32 cellular contexts compared by ENCODE assay signal in the genomic region with DNA sequence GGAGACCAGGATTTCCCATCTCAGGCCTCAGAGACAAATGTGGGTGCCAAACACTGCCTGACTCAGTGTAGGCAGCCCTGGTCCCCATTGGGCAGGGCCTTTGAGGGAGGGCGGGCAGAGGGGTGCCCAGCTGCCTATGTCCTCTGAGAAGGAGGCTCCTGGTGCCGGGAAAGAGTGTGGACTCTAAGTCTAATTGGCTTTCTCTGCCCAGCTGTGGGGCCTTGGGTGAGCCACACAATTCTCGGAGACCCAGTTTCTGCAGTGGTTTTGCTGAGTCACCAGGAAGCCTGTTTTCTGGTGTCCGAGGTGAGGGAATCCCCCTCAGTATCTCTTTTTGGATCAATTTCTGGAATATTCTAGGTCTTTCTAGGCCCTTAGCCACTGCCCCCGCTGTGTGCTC. TPM values are rescaled to one million over a fixed set of nuclear protein-coding genes. Genes with fewer than 3 reads are reported as not detected.
A peak's percentile ranks its signal among the peaks of the same experiment; 100 is the strongest.
DNase-seq lines count a peak whose midpoint lies in the region; ATAC-seq, FAIRE-seq and TF ChIP-seq lines count a peak whose summit lies in the region.
"Had no signal": no experiment of that assay in that cellular context is flagged by ENCODE, and none has a peak within 500 bp of the region (broad histone marks: within the 10 kb centered on the region; RNA-seq: fewer than 3 reads in every experiment).

No MANE protein-coding gene starts in this region.

- no peaks in the 10 kb centered on the region for H4K20me1 ChIP-seq in astrocyte (ENCODE audit: insufficient read depth, low read length)

- no peaks in the 10 kb centered on the region for H3K36me3 ChIP-seq in astrocyte (ENCODE audit: insufficient read depth, low read length)
- H3K36me3 ChIP-seq in Peyer's patch: no peaks in the 10 kb centered on the region
- H3K36me3 ChIP-seq: pancreas, sigmoid colon, WERI-Rb-1 had no signal

- ATAC-seq in HG02642 (IDR thresholded peaks at IDR 0.05; ENCODE audit: poor library complexity, unreplicated experiment): no peak
- ATAC-seq: activated T-helper 17 cell treated with anti-CD3 and anti-CD28 coated beads, Interleukin-2, amount 50 U/mL, for 72 hours; natural killer cell; pancreas had no signal

- peaks cover 16% of the 10 kb centered on the region for H3K27me3 Mint-ChIP-seq in HFFc6 (ENCODE audit: insufficient read depth)
- peaks cover 32% of the 10 kb centered on the region for H3K27me3 Mint-ChIP-seq in astrocyte (ENCODE audit: low read depth, unreplicated experiment)
- H3K27me3 Mint-ChIP-seq: activated naive CD8-positive, alpha-beta T cell treated with anti-CD3 and anti-CD28 coated beads, Interleukin-2, amount 10 ng/mL, durations not matched to agents 7 days and 5 days had no signal

- TF ChIP-seq CTCF in HFFc6 (IDR thresholded peaks at IDR 0.05) (no peak), astrocyte (IDR thresholded peaks at IDR 0.05; ENCODE audit: insufficient read depth, low read depth, low read length) (no peak), Peyer's patch (IDR thresholded peaks at IDR 0.05) (no peak)

- H3K27ac Mint-ChIP-seq in HFFc6: no peak overlapping the region
- H3K27ac Mint-ChIP-seq in astrocyte (ENCODE audit: unreplicated experiment): peak overlapping the region; percentile 77
- H3K27ac Mint-ChIP-seq: activated naive CD8-positive, alpha-beta T cell treated with anti-CD3 and anti-CD28 coated beads, Interleukin-2, amount 10 ng/mL, durations not matched to agents 7 days and 5 days; activated T-helper 17 cell treated with anti-CD3 and anti-CD28 coated beads, Interleukin-2, amount 50 U/mL, for 72 hours; CD4-positive, alpha-beta T cell; endodermal cell; IgD-negative memory B cell; natural killer cell had no signal

- no peaks in the 10 kb centered on the region for H3K4me1 ChIP-seq in astrocyte (ENCODE audit: insufficient read depth, low read length)
- no peaks in the 10 kb centered on the region for H3K4me1 ChIP-seq in Peyer's patch
- H3K4me1 ChIP-seq: pancreas, sigmoid colon had no signal

- H3K4me3 ChIP-seq in astrocyte (ENCODE audit: insufficient read depth, low read depth, low read length) (no peak overlapping the region), Peyer's patch (no peak overlapping the region)
- H3K4me3 ChIP-seq: coronary artery, pancreas, sigmoid colon, SK-N-MC had no signal

- H3K9me3 Mint-ChIP-seq in HFFc6 (no peaks in the 10 kb centered on the region), astrocyte (ENCODE audit: unreplicated experiment) (peaks cover 2% of the 10 kb centered on the region)
- H3K9me3 Mint-ChIP-seq: activated naive CD8-positive, alpha-beta T cell treated with anti-CD3 and anti-CD28 coated beads, Interleukin-2, amount 10 ng/mL, durations not matched to agents 7 days and 5 days; activated T-helper 17 cell treated with anti-CD3 and anti-CD28 coated beads, Interleukin-2, amount 50 U/mL, for 72 hours; CD4-positive, alpha-beta T cell; endodermal cell; IgD-negative memory B cell; natural killer cell had no signal

- H2AFZ ChIP-seq in astrocyte (ENCODE audit: low read depth, low read length): no peak overlapping the region

- H3K79me2 ChIP-seq in astrocyte (ENCODE audit: insufficient read depth, low read length): no peaks in the 10 kb centered on the region

- H3K36me3 Mint-ChIP-seq in HFFc6 (ENCODE audit: low read depth): no peaks in the 10 kb centered on the region
- H3K36me3 Mint-ChIP-seq in astrocyte (ENCODE audit: low read depth, unreplicated experiment): no peaks in the 10 kb centered on the region
- H3K36me3 Mint-ChIP-seq: activated naive CD8-positive, alpha-beta T cell treated with anti-CD3 and anti-CD28 coated beads, Interleukin-2, amount 10 ng/mL, durations not matched to agents 7 days and 5 days; natural killer cell had no signal

- H3K4me3 Mint-ChIP-seq in HFFc6: no peak overlapping the region
- no peak overlapping the region for H3K4me3 Mint-ChIP-seq in astrocyte (ENCODE audit: unreplicated experiment)
- H3K4me3 Mint-ChIP-seq: activated naive CD8-positive, alpha-beta T cell treated with anti-CD3 and anti-CD28 coated beads, Interleukin-2, amount 10 ng/mL, durations not matched to agents 7 days and 5 days; activated T-helper 17 cell treated with anti-CD3 and anti-CD28 coated beads, Interleukin-2, amount 50 U/mL, for 72 hours; CD4-positive, alpha-beta T cell; endodermal cell; IgD-negative memory B cell; natural killer cell had no signal

- H3K27me3 ChIP-seq in astrocyte (ENCODE audit: insufficient read depth, low read length) (peaks cover 5% of the 10 kb centered on the region), Peyer's patch (no peaks in the 10 kb centered on the region)
- H3K27me3 ChIP-seq: pancreas, sigmoid colon had no signal

- H3K4me2 ChIP-seq in astrocyte (ENCODE audit: low read length): no peak overlapping the region

- DNase-seq in AG08395 (ENCODE audit: low spot score): peak; percentile 27
- DNase-seq in HFFc6: peak; percentile 38
- peak; percentile 56 for DNase-seq in astrocyte (ENCODE audit: low read depth)
- peak; percentile 57 for DNase-seq in iris pigment epithelial cell (ENCODE audit: low read depth)
- DNase-seq in activated CD8-positive, alpha-beta memory T cell treated with anti-CD3 and anti-CD28 coated beads, Interleukin-2, amount 50 U/mL, for 4 hours: no peak
- DNase-seq in activated gamma-delta T cell treated with Interleukin-2 at 50 U/mL for 16 hours: no peak
- DNase-seq in Peyer's patch: no peak
- DNase-seq: ACHN; activated naive CD8-positive, alpha-beta T cell treated with anti-CD3 and anti-CD28 coated beads, Interleukin-2, amount 10 ng/mL, durations not matched to agents 7 days and 5 days; CD4-positive, alpha-beta T cell; DMS 273 treated with DMSO at 0.1 percent for 48 hours; endodermal cell; GDM1; head of caudate nucleus; MM.1S; natural killer cell; NCI-H1417 treated with DMSO at 0.1 percent for 48 hours; NCI-H524 treated with DMSO at 0.1 percent for 48 hours; pancreas; RPMI8226; sigmoid colon; substantia nigra; WERI-Rb-1 had no signal

- H3K9me3 ChIP-seq in astrocyte (ENCODE audit: insufficient read depth, low read depth, low read length): no peaks in the 10 kb centered on the region
- no peaks in the 10 kb centered on the region for H3K9me3 ChIP-seq in Peyer's patch
- H3K9me3 ChIP-seq: pancreas, sigmoid colon had no signal

- TF ChIP-seq POLR2A in Peyer's patch (IDR thresholded peaks at IDR 0.05): no peak

- H3K27ac ChIP-seq in astrocyte (ENCODE audit: low read depth, low read length) (no peak overlapping the region), Peyer's patch (no peak overlapping the region)
- H3K27ac ChIP-seq: coronary artery, HL-60, pancreas, sigmoid colon, SK-N-MC, WERI-Rb-1 had no signal

- no peak overlapping the region for H3K9ac ChIP-seq in astrocyte (ENCODE audit: low read length)

- FAIRE-seq in astrocyte (lab: Jason Lieb, UNC): no peak
- FAIRE-seq: pancreas had no signal

- H3K4me1 Mint-ChIP-seq in HFFc6 (ENCODE audit: low read depth) (peaks cover 7% of the 10 kb centered on the region), astrocyte (ENCODE audit: low read depth, unreplicated experiment) (peaks cover 1% of the 10 kb centered on the region)
- H3K4me1 Mint-ChIP-seq: activated naive CD8-positive, alpha-beta T cell treated with anti-CD3 and anti-CD28 coated beads, Interleukin-2, amount 10 ng/mL, durations not matched to agents 7 days and 5 days; activated T-helper 17 cell treated with anti-CD3 and anti-CD28 coated beads, Interleukin-2, amount 50 U/mL, for 72 hours; endodermal cell; IgD-negative memory B cell; natural killer cell had no signal

RNA-seq across cellular contexts. Expression of a gene that starts 35.3 kb away (rescaled TPM):
- total RNA-seq in HFFc6 (2021; fragmentation: NEBNext Ultra II Directional; extraction: Animal tissue kit (Norgen Biotek cat#: 25700)): under 1 TPM in 2 of 6 experiments, not detected in 4; 0.12 to 0.14 TPM
- total RNA-seq in astrocyte (1.3 and 2.0 TPM in 2 replicates), Peyer's patch (not detected)
- total RNA-seq: activated naive CD8-positive, alpha-beta T cell treated with anti-CD3 and anti-CD28 coated beads, Interleukin-2, amount 10 ng/mL, durations not matched to agents 7 days and 5 days; CD4-positive, alpha-beta T cell; endodermal cell; mesenteric fat pad; natural killer cell; pancreas; sigmoid colon; T-helper 2 cell treated with Interferon-gamma antibody and Interleukin-4, amounts not matched to agents 100 ng/mL and 5 ng/mL, for 36 hours; urinary bladder had no signal

Comparison
In these comparisons a context has a peak if more than half of its experiments do, and no peak if none do; other contexts are left out.
1. DNase-seq: peak in AG08395 (single experiment), HFFc6 (single experiment), astrocyte (single experiment) and iris pigment epithelial cell (single experiment); none in activated CD8-positive, alpha-beta memory T cell treated with anti-CD3 and anti-CD28 coated beads, Interleukin-2, amount 50 U/mL, for 4 hours (single experiment), activated gamma-delta T cell treated with Interleukin-2 at 50 U/mL for 16 hours (single experiment) and Peyer's patch (0 of 3).